13 cellular contexts compared by ENCODE assay signal in the genomic region with DNA sequence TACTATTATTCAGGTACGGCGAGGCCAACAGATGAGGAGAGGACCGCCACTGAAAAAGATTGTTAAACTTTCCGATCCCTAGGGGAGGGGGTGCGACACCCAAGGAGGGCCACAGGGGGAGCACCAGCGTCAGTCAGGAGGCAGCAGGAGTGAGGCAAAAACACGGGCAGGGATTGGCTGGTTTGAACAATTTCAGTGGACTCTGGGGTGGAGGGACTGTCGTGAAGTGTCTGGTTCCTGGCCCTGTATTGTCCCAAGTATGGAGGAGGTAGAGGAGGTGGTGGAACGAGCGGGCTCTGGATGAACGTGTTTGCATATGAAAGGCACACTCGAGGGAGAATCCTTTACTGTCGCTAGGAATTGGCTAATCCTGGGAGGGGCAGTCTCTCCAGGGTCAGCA. TPM values are rescaled to one million over a fixed set of nuclear protein-coding genes. Genes with fewer than 3 reads are reported as not detected.
DNase-seq lines count a peak whose midpoint lies in the region; ATAC-seq and TF ChIP-seq lines count a peak whose summit lies in the region.
"Had no signal": no experiment of that assay in that cellular context is flagged by ENCODE, and none has a peak within 500 bp of the region (broad histone marks: within the 10 kb centered on the region; RNA-seq: fewer than 3 reads in every experiment).

No MANE protein-coding gene starts in this region.

- peaks cover 8% of the 10 kb centered on the region for H3K4me1 Mint-ChIP-seq in chondrocyte (ENCODE audit: low read depth)
- H3K4me1 Mint-ChIP-seq in neural progenitor cell, result peaks cover 25% of the 10 kb centered on the region

- dilution Hi-C loops in IMR-90 (cut with HindIII; ENCODE audit: low sequenced_read_pairs, unreplicated experiment), result no loop called here

- TF ChIP-seq RAD21 in IMR-90 (IDR thresholded peaks at IDR 0.05; ENCODE audit: low read length), result no peak

- intact Hi-C loops in IMR-90 (cut with micrococcal nuclease), result no loop called here

- H4K20me1 ChIP-seq in IMR-90 (ENCODE audit: insufficient read depth, low read length), result no peaks in the 10 kb centered on the region
- no peaks in the 10 kb centered on the region for H4K20me1 ChIP-seq in neural progenitor cell (ENCODE audit: low read depth)
- H4K20me1 ChIP-seq in MM.1S (ENCODE audit: insufficient read depth, low read length), result no peaks in the 10 kb centered on the region

- H3K9me2 ChIP-seq in MM.1S (replicated peaks; ENCODE audit: insufficient read depth, low read length), result no peaks in the 10 kb centered on the region

- H2BK20ac ChIP-seq in IMR-90 (ENCODE audit: low read depth, low read length), result no peak overlapping the region

- peaks cover 22% of the 10 kb centered on the region for H3F3A ChIP-seq in neural progenitor cell (ENCODE audit: low read depth)
- no peaks in the 10 kb centered on the region for H3F3A ChIP-seq in MM.1S (ENCODE audit: insufficient read depth, low read length)

- no peak overlapping the region for H3K9ac ChIP-seq in IMR-90 (ENCODE audit: low read depth, low read length)
- H3K9ac ChIP-seq in neural progenitor cell, result no peak overlapping the region
- no peak overlapping the region for H3K9ac ChIP-seq in MM.1S (ENCODE audit: low read length)

- peak; percentile 23 for TF ChIP-seq CTCF in GM06990 (IDR thresholded peaks at IDR 0.05; ENCODE audit: insufficient read depth, low read length, poor library complexity, severe bottlenecking)
- TF ChIP-seq CTCF in IMR-90 (conservative IDR thresholded peaks at IDR 0.05; ENCODE audit: low read depth, low read length), result no peak
- TF ChIP-seq CTCF in chondrocyte (IDR thresholded peaks at IDR 0.05), result peak; percentile 21
- peak; percentile 58 for TF ChIP-seq CTCF in neural progenitor cell (IDR thresholded peaks at IDR 0.05)
- TF ChIP-seq CTCF in MM.1S (IDR thresholded peaks at IDR 0.05; ENCODE audit: low read length), result no peak

- DNase-seq in GM06990 (ENCODE audit: extremely low read depth, insufficient read length) (no peak), IMR-90 (no peak), chondrocyte (ENCODE audit: low spot score) (no peak), neural progenitor cell (ENCODE audit: low spot score) (peak; percentile 61), HCEC 1CT (no peak), AG08395 (ENCODE audit: low spot score) (no peak), NCI-H345 treated with DMSO at 0.1 percent for 48 hours (lab: John Stamatoyannopoulos, UW; ENCODE audit: unreplicated experiment) (no peak), MM.1S (no peak)
- DNase-seq: activated CD8-positive, alpha-beta memory T cell treated with anti-CD3 and anti-CD28 coated beads for 24 hours; activated gamma-delta T cell treated with Interleukin-2 at 50 U/mL for 16 hours; NCI-H2171; T1000 had no signal

- ATAC-seq in IMR-90 (ENCODE audit: low read depth), result no peak

- no peak overlapping the region for H2AK5ac ChIP-seq in IMR-90 (ENCODE audit: low read depth, low read length)

- H3K27ac ChIP-seq in IMR-90 (ENCODE audit: insufficient read depth, low read length), result no peak overlapping the region
- H3K27ac ChIP-seq in neural progenitor cell, result no peak overlapping the region
- H3K27ac ChIP-seq in MM.1S (ENCODE audit: low read length), result no peak overlapping the region
- H3K27ac ChIP-seq: suprapubic skin had no signal

- 73% methylated on average over 4 of the region's 13 CpGs; no CpG with 5 or more reads in 1 of the 2 experiments for WGBS in IMR-90 (ENCODE audit: extremely low coverage in 2 of 2, insufficient read length in 1 of 2), 2 experiments

- no peak overlapping the region for H2AK9ac ChIP-seq in IMR-90 (replicated peaks; ENCODE audit: low read depth, low read length, poor library complexity)

- H3K4ac ChIP-seq in IMR-90 (ENCODE audit: low read depth, low read length), result no peak overlapping the region

- no peak overlapping the region for H2BK120ac ChIP-seq in IMR-90 (ENCODE audit: low read depth, low read length)

- H2AFZ ChIP-seq in IMR-90 (replicated peaks; ENCODE audit: low read length, poor library complexity) (peak overlapping the region; percentile 7), neural progenitor cell (replicated peaks) (peak overlapping the region; percentile 76), MM.1S (ENCODE audit: low read length) (no peak overlapping the region)

- H3K36me3 ChIP-seq in GM06990 (ENCODE audit: control insufficient read depth, insufficient read depth, low read length), result no peaks in the 10 kb centered on the region
- H3K36me3 ChIP-seq in IMR-90 (ENCODE audit: control insufficient read depth, insufficient read depth, low read length), result no peaks in the 10 kb centered on the region
- H3K36me3 ChIP-seq in neural progenitor cell, result no peaks in the 10 kb centered on the region
- H3K36me3 ChIP-seq in MM.1S (replicated peaks; ENCODE audit: insufficient read depth, low read length), result no peaks in the 10 kb centered on the region
- H3K36me3 ChIP-seq: suprapubic skin had no signal

- no peaks in the 10 kb centered on the region for H3K9me3 Mint-ChIP-seq in chondrocyte (ENCODE audit: low read depth)
- no peaks in the 10 kb centered on the region for H3K9me3 Mint-ChIP-seq in neural progenitor cell

- H3K9me3 ChIP-seq in IMR-90 (ENCODE audit: control insufficient read depth, insufficient read depth, low read length) (no peaks in the 10 kb centered on the region), neural progenitor cell (ENCODE audit: low read depth) (no peaks in the 10 kb centered on the region), MM.1S (replicated peaks; ENCODE audit: insufficient read depth, low read length) (no peaks in the 10 kb centered on the region)
- H3K9me3 ChIP-seq: suprapubic skin had no signal

- H3K36me3 Mint-ChIP-seq in chondrocyte (ENCODE audit: low read depth) (no peaks in the 10 kb centered on the region), neural progenitor cell (no peaks in the 10 kb centered on the region)

- H3K79me1 ChIP-seq in IMR-90 (ENCODE audit: low read depth in 1 of 2, low read length in 2 of 2), result no peaks in the 10 kb centered on the region

- H3K9me1 ChIP-seq in IMR-90 (ENCODE audit: insufficient read depth, low read length), result no peaks in the 10 kb centered on the region

- no peak overlapping the region for H3K27ac Mint-ChIP-seq in chondrocyte (ENCODE audit: unreplicated experiment)
- H3K27ac Mint-ChIP-seq in neural progenitor cell, result peak overlapping the region; percentile 57

- H3K27me3 ChIP-seq in GM06990 (replicated peaks; ENCODE audit: control insufficient read depth, insufficient read depth, low read length) (peaks cover 2% of the 10 kb centered on the region), IMR-90 (ENCODE audit: control insufficient read depth, insufficient read depth, low read length) (peaks cover 8% of the 10 kb centered on the region), neural progenitor cell (no peaks in the 10 kb centered on the region), MM.1S (replicated peaks; ENCODE audit: insufficient read depth, low read length) (no peaks in the 10 kb centered on the region)
- H3K27me3 ChIP-seq: suprapubic skin had no signal

- H3K56ac ChIP-seq in IMR-90 (ENCODE audit: extremely low read depth, insufficient read depth, low read length), result no peak overlapping the region

- H3K18ac ChIP-seq in IMR-90 (ENCODE audit: low read depth, low read length), result no peak overlapping the region

- H4K91ac ChIP-seq in IMR-90 (ENCODE audit: insufficient read depth, low read depth, low read length), result no peak overlapping the region

- H3K4me3 ChIP-seq in GM06990 (replicated peaks; ENCODE audit: low read depth, low read length), result no peak overlapping the region
- H3K4me3 ChIP-seq in IMR-90 (ENCODE audit: insufficient read depth, low read depth, low read length), result no peak overlapping the region
- H3K4me3 ChIP-seq in neural progenitor cell, result peak overlapping the region; percentile 2
- H3K4me3 ChIP-seq in MM.1S (ENCODE audit: low read length), result no peak overlapping the region
- H3K4me3 ChIP-seq: suprapubic skin had no signal

- H3K4me2 ChIP-seq in IMR-90 (ENCODE audit: low read depth, low read length) (no peak overlapping the region), neural progenitor cell (peak overlapping the region; percentile 42), MM.1S (ENCODE audit: low read depth, low read length) (no peak overlapping the region)

- no peak for TF ChIP-seq POLR2A in IMR-90 (IDR thresholded peaks at IDR 0.05; ENCODE audit: low read depth, low read length)

- no peak overlapping the region for H4K8ac ChIP-seq in IMR-90 (ENCODE audit: low read depth in 2 of 2, low read length in 2 of 2)

- H2BK5ac ChIP-seq in IMR-90 (ENCODE audit: low read depth, low read length, poor library complexity, severe bottlenecking), result no peak overlapping the region

- no peak overlapping the region for H3K14ac ChIP-seq in IMR-90 (replicated peaks; ENCODE audit: low read depth, low read length)

- POLR2A ChIA-PET in IMR-90 (lab: Charles Lee; ENCODE audit: unreplicated experiment), result no interaction called here

- CTCF ChIA-PET in IMR-90 (lab: Yijun Ruan, JAX), result no interaction called here

- in situ Hi-C loops in IMR-90 (cut with MboI; ENCODE audit: low sequenced_read_pairs), result no loop called here

- no peak overlapping the region for H3K23ac ChIP-seq in IMR-90 (ENCODE audit: low read depth, low read length)

- no peak overlapping the region for H4K5ac ChIP-seq in IMR-90 (ENCODE audit: low read depth, low read length)

- H3K4me3 Mint-ChIP-seq in chondrocyte (ENCODE audit: unreplicated experiment), result no peak overlapping the region
- peak overlapping the region; percentile 2 for H3K4me3 Mint-ChIP-seq in neural progenitor cell

- H3K4me1 ChIP-seq in IMR-90 (ENCODE audit: control insufficient read depth, insufficient read depth, low read length), result no peaks in the 10 kb centered on the region; the same call in 1 of the 2 replicates
- peaks cover 28% of the 10 kb centered on the region for H3K4me1 ChIP-seq in neural progenitor cell
- H3K4me1 ChIP-seq in MM.1S (ENCODE audit: low read length), result no peaks in the 10 kb centered on the region
- H3K4me1 ChIP-seq: suprapubic skin had no signal

- no peak overlapping the region for H2BK15ac ChIP-seq in IMR-90 (ENCODE audit: low read depth, low read length)

- H3K79me2 ChIP-seq in neural progenitor cell (ENCODE audit: low read depth), result no peaks in the 10 kb centered on the region
- no peaks in the 10 kb centered on the region for H3K79me2 ChIP-seq in MM.1S (ENCODE audit: low read length)

- no TSS peak for BruUV-seq in IMR-90 (replicated peaks; lab: Mats Ljungman, UMichigan)

- H3K27me3 Mint-ChIP-seq in chondrocyte (ENCODE audit: low read depth) (peaks cover 4% of the 10 kb centered on the region), neural progenitor cell (ENCODE audit: insufficient read depth, low read depth) (no peaks in the 10 kb centered on the region)

RNA-seq across cellular contexts. Expression of gene MCUR1, which starts 32.5 kb away (rescaled TPM):
- total RNA-seq in IMR-90 (2012; rRNA removed) (4.1 and 5.6 TPM in 2 replicates), chondrocyte (18.8 to 31.7 TPM (median 28.7 TPM) in 3 replicates), neural progenitor cell (ENCODE audit: low replicate concordance) (15.9 and 16.2 TPM in 2 replicates)
- 6.0 and 6.5 TPM in 2 replicates for polyA plus RNA-seq in IMR-90 (2012; rRNA removed)
- 3.9 and 4.3 TPM in 2 replicates for polyA plus RNA-seq in IMR-90 (2012; cell fraction: cytosol; rRNA removed)
- 2.6 and 2.7 TPM in 2 replicates for polyA plus RNA-seq in IMR-90 (2012; cell fraction: nucleus; rRNA removed; ENCODE audit: low replicate concordance)

Comparison
In these comparisons a context has a peak if more than half of its experiments do, and no peak if none do; other contexts are left out.
1. CTCF ChIP-seq: peak in GM06990 (single experiment), chondrocyte (single experiment) and neural progenitor cell (single experiment); none in IMR-90 (single experiment) and MM.1S (single experiment).